Comparison of ENCODE assay signal across 12 cellular contexts in genomic region chr21:41616063-41616591, GRCh38.
A peak's percentile ranks its signal among the peaks of the same experiment; 100 is the strongest.
DNase-seq lines count a peak whose midpoint lies in the region; ATAC-seq and TF ChIP-seq lines count a peak whose summit lies in the region.
"Had no signal": no experiment of that assay in that cellular context is flagged by ENCODE, and none has a peak within 500 bp of the region (broad histone marks: within the 10 kb centered on the region; RNA-seq: fewer than 3 reads in every experiment).

No MANE protein-coding gene starts in this region.

- H3K4me3 Mint-ChIP-seq in natural killer cell treated with Interleukin-12 subunit alpha and Interleukin-12 subunit beta and Interleukin-15 and Interleukin-18, amount 100 ng/mL, for 72 hours = no peak overlapping the region
- no peak overlapping the region for H3K4me3 Mint-ChIP-seq in natural killer cell
- H3K4me3 Mint-ChIP-seq: activated T-cell treated with anti-CD3 and anti-CD28 coated beads, Interleukin-2, amount 50 U/mL, for 24 hours had no signal

- intact Hi-C loops in natural killer cell (cut with micrococcal nuclease) = loop anchor here (10.0 kb wide), 1 partner anchor 499 kb away; no protein-coding TSS in a partner anchor

- no peak overlapping the region for H3K9ac ChIP-seq in mucosa of rectum (ENCODE audit: low read depth in 1 of 2, low read length in 2 of 2)
- H3K9ac ChIP-seq: parathyroid adenoma had no signal

- peaks cover 0 to 18% of the 10 kb centered on the region in 2 donors for H3K27me3 ChIP-seq in mucosa of rectum (ENCODE audit: control insufficient read depth in 2 of 2, insufficient read depth in 2 of 2, low read length in 2 of 2)
- H3K27me3 ChIP-seq in effector memory CD4-positive, alpha-beta T cell (replicated peaks; ENCODE audit: control insufficient read depth, insufficient read depth, low read length, poor library complexity, severe bottlenecking) = no peaks in the 10 kb centered on the region

- no peaks in the 10 kb centered on the region for H3K36me3 Mint-ChIP-seq in natural killer cell treated with Interleukin-12 subunit alpha and Interleukin-12 subunit beta and Interleukin-15 and Interleukin-18, amount 100 ng/mL, for 72 hours
- H3K36me3 Mint-ChIP-seq in natural killer cell = no peaks in the 10 kb centered on the region

- peaks cover 16 to 17% of the 10 kb centered on the region in 2 donors for H3K27me3 Mint-ChIP-seq in natural killer cell treated with Interleukin-12 subunit alpha and Interleukin-12 subunit beta and Interleukin-15 and Interleukin-18, amount 100 ng/mL, for 72 hours
- H3K27me3 Mint-ChIP-seq in natural killer cell (ENCODE audit: low read depth in 2 of 2) = peaks cover 8 to 10% of the 10 kb centered on the region in 2 donors

- no peak overlapping the region for H3K27ac Mint-ChIP-seq in natural killer cell treated with Interleukin-12 subunit alpha and Interleukin-12 subunit beta and Interleukin-15 and Interleukin-18, amount 100 ng/mL, for 72 hours
- no peak overlapping the region for H3K27ac Mint-ChIP-seq in natural killer cell
- H3K27ac Mint-ChIP-seq: activated T-cell treated with anti-CD3 and anti-CD28 coated beads, Interleukin-2, amount 50 U/mL, for 24 hours had no signal

- H3K4me3 ChIP-seq in coronary artery (peak overlapping the region; percentile 15), mucosa of rectum (ENCODE audit: low read length in 2 of 2) (no peak overlapping the region)
- no peak overlapping the region for H3K4me3 ChIP-seq in effector memory CD4-positive, alpha-beta T cell (ENCODE audit: insufficient read depth, low read depth, low read length, poor library complexity, severe bottlenecking)

- peaks cover 7 to 10% of the 10 kb centered on the region in 2 donors for H3K4me1 ChIP-seq in mucosa of rectum (ENCODE audit: control insufficient read depth in 2 of 2, insufficient read depth in 2 of 2, low read length in 2 of 2)
- no peaks in the 10 kb centered on the region for H3K4me1 ChIP-seq in effector memory CD4-positive, alpha-beta T cell (ENCODE audit: control insufficient read depth, insufficient read depth, low read length, poor library complexity, severe bottlenecking)
- H3K4me1 ChIP-seq: parathyroid adenoma had no signal

- no peaks in the 10 kb centered on the region for H3K9me3 Mint-ChIP-seq in natural killer cell treated with Interleukin-12 subunit alpha and Interleukin-12 subunit beta and Interleukin-15 and Interleukin-18, amount 100 ng/mL, for 72 hours
- no peaks in the 10 kb centered on the region for H3K9me3 Mint-ChIP-seq in natural killer cell
- H3K9me3 Mint-ChIP-seq: activated T-cell treated with anti-CD3 and anti-CD28 coated beads, Interleukin-2, amount 50 U/mL, for 24 hours had no signal

- no peak for TF ChIP-seq CTCF in natural killer cell (IDR thresholded peaks at IDR 0.05)
- TF ChIP-seq CTCF in coronary artery (IDR thresholded peaks at IDR 0.05) = no peak

- DNase-seq in natural killer cell treated with Interleukin-12 subunit alpha and Interleukin-12 subunit beta and Interleukin-15 and Interleukin-18, amount 100 ng/mL, for 72 hours (ENCODE audit: low spot score) = peak; percentile 54
- DNase-seq in natural killer cell = no peak
- peak; percentile 84 for DNase-seq in coronary artery (ENCODE audit: low spot score)
- DNase-seq in NCI-H2196 (lab: John Stamatoyannopoulos, UW; ENCODE audit: unreplicated experiment) = no peak
- DNase-seq in NCI-H2171 treated with DMSO at 0.1 percent for 48 hours (lab: John Stamatoyannopoulos, UW) = no peak
- no peak for DNase-seq in activated gamma-delta T cell treated with Interleukin-2 at 50 U/mL for 16 hours
- DNase-seq in effector memory CD4-positive, alpha-beta T cell = no peak
- DNase-seq: activated T-cell treated with anti-CD3 and anti-CD28 coated beads, Interleukin-2, amount 50 U/mL, for 24 hours; AML-193; dermis blood vessel endothelial cell had no signal

- no peaks in the 10 kb centered on the region for H3K36me3 ChIP-seq in mucosa of rectum (ENCODE audit: control insufficient read depth in 2 of 2, insufficient read depth in 2 of 2, low read length in 2 of 2)
- H3K36me3 ChIP-seq in effector memory CD4-positive, alpha-beta T cell (ENCODE audit: control insufficient read depth, insufficient read depth, low read length) = no peaks in the 10 kb centered on the region

- H3K27ac ChIP-seq in coronary artery (peak overlapping the region; percentile 96 to 98), mucosa of rectum (ENCODE audit: low read depth in 2 of 2, low read length in 2 of 2) (peak overlapping the region; percentile 40 to 54)
- no peak overlapping the region for H3K27ac ChIP-seq in effector memory CD4-positive, alpha-beta T cell (ENCODE audit: insufficient read depth, low read length, poor library complexity, severe bottlenecking)
- H3K27ac ChIP-seq: parathyroid adenoma had no signal

- no peaks in the 10 kb centered on the region for H3K9me3 ChIP-seq in mucosa of rectum (ENCODE audit: control insufficient read depth in 2 of 2, low read length in 2 of 2)
- H3K9me3 ChIP-seq in effector memory CD4-positive, alpha-beta T cell (ENCODE audit: control insufficient read depth, low read length) = no peaks in the 10 kb centered on the region

- no peak for ATAC-seq in natural killer cell treated with Interleukin-12 subunit alpha and Interleukin-12 subunit beta and Interleukin-15 and Interleukin-18, amount 100 ng/mL, for 72 hours
- ATAC-seq in natural killer cell = no peak

- no peaks in the 10 kb centered on the region for H3K4me1 Mint-ChIP-seq in natural killer cell treated with Interleukin-12 subunit alpha and Interleukin-12 subunit beta and Interleukin-15 and Interleukin-18, amount 100 ng/mL, for 72 hours (ENCODE audit: low read depth in 2 of 2)
- no peaks in the 10 kb centered on the region for H3K4me1 Mint-ChIP-seq in natural killer cell

Comparison
In these comparisons a context has a peak if more than half of its experiments do, and no peak if none do; other contexts are left out.
1. DNase-seq: peak in natural killer cell treated with Interleukin-12 subunit alpha and Interleukin-12 subunit beta and Interleukin-15 and Interleukin-18, amount 100 ng/mL, for 72 hours (single experiment) and coronary artery (single experiment); none in natural killer cell (single experiment), NCI-H2196 (single experiment), NCI-H2171 treated with DMSO at 0.1 percent for 48 hours (single experiment), activated gamma-delta T cell treated with Interleukin-2 at 50 U/mL for 16 hours (single experiment) and effector memory CD4-positive, alpha-beta T cell (0 of 3).